ENCODE assay signal across 2 cellular contexts in the genomic region with DNA sequence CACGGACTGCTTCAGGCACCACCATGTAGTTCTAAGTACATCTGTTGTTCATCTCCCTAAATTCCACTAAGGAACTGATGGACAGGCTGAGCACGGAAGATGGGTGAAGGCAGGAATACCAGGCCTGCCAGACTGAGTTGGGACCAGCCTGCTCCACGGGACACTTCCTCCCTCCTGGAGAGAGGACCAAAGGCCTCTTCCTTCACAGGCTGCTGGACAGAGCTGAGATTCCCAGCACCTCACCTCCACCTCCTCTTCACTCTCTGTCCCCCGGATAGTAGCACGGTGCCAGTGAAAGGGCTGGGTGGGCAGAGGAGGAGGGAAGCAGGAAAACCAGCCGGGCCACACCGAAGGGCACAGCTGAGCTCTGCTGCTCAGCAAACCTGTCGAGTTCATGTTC.
TF ChIP-seq lines count a peak whose summit lies in the region.

No MANE protein-coding gene starts in this region.

TF ChIP-seq in HEK293, 187 proteins besides CTCF, POLR2A, EP300 and RAD21 (continues in another document):
- TF ChIP-seq ZNF707 (tag by site-specific recombination; IDR thresholded peaks at IDR 0.05), result no peak
- TF ChIP-seq, protein P1, sequence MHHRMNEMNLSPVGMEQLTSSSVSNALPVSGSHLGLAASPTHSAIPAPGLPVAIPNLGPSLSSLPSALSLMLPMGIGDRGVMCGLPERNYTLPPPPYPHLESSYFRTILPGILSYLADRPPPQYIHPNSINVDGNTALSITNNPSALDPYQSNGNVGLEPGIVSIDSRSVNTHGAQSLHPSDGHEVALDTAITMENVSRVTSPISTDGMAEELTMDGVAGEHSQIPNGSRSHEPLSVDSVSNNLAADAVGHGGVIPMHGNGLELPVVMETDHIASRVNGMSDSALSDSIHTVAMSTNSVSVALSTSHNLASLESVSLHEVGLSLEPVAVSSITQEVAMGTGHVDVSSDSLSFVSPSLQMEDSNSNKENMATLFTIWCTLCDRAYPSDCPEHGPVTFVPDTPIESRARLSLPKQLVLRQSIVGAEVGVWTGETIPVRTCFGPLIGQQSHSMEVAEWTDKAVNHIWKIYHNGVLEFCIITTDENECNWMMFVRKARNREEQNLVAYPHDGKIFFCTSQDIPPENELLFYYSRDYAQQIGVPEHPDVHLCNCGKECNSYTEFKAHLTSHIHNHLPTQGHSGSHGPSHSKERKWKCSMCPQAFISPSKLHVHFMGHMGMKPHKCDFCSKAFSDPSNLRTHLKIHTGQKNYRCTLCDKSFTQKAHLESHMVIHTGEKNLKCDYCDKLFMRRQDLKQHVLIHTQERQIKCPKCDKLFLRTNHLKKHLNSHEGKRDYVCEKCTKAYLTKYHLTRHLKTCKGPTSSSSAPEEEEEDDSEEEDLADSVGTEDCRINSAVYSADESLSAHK (tag by site-specific recombination; IDR thresholded peaks at IDR 0.05), result no peak
- no peak for TF ChIP-seq ZNF600 (tag by site-specific recombination; IDR thresholded peaks at IDR 0.05)
- TF ChIP-seq, protein P2, sequence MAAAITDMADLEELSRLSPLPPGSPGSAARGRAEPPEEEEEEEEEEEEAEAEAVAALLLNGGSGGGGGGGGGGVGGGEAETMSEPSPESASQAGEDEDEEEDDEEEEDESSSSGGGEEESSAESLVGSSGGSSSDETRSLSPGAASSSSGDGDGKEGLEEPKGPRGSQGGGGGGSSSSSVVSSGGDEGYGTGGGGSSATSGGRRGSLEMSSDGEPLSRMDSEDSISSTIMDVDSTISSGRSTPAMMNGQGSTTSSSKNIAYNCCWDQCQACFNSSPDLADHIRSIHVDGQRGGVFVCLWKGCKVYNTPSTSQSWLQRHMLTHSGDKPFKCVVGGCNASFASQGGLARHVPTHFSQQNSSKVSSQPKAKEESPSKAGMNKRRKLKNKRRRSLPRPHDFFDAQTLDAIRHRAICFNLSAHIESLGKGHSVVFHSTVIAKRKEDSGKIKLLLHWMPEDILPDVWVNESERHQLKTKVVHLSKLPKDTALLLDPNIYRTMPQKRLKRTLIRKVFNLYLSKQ (tag by site-specific recombination; IDR thresholded peaks at IDR 0.05; ENCODE audit: borderline replicate concordance), result no peak
- no peak for TF ChIP-seq ZNF169 (tag by site-specific recombination; IDR thresholded peaks at IDR 0.05)
- TF ChIP-seq ZNF10 (tag by site-specific recombination; IDR thresholded peaks at IDR 0.05), result no peak
- TF ChIP-seq, protein P3, sequence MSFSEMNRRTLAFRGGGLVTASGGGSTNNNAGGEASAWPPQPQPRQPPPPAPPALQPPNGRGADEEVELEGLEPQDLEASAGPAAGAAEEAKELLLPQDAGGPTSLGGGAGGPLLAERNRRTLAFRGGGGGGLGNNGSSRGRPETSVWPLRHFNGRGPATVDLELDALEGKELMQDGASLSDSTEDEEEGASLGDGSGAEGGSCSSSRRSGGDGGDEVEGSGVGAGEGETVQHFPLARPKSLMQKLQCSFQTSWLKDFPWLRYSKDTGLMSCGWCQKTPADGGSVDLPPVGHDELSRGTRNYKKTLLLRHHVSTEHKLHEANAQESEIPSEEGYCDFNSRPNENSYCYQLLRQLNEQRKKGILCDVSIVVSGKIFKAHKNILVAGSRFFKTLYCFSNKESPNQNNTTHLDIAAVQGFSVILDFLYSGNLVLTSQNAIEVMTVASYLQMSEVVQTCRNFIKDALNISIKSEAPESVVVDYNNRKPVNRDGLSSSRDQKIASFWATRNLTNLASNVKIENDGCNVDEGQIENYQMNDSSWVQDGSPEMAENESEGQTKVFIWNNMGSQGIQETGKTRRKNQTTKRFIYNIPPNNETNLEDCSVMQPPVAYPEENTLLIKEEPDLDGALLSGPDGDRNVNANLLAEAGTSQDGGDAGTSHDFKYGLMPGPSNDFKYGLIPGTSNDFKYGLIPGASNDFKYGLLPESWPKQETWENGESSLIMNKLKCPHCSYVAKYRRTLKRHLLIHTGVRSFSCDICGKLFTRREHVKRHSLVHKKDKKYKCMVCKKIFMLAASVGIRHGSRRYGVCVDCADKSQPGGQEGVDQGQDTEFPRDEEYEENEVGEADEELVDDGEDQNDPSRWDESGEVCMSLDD (tag by site-specific recombination; IDR thresholded peaks at IDR 0.05), result no peak
- TF ChIP-seq, protein P4, sequence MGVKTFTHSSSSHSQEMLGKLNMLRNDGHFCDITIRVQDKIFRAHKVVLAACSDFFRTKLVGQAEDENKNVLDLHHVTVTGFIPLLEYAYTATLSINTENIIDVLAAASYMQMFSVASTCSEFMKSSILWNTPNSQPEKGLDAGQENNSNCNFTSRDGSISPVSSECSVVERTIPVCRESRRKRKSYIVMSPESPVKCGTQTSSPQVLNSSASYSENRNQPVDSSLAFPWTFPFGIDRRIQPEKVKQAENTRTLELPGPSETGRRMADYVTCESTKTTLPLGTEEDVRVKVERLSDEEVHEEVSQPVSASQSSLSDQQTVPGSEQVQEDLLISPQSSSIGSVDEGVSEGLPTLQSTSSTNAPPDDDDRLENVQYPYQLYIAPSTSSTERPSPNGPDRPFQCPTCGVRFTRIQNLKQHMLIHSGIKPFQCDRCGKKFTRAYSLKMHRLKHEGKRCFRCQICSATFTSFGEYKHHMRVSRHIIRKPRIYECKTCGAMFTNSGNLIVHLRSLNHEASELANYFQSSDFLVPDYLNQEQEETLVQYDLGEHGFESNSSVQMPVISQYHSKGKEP (tag by site-specific recombination; IDR thresholded peaks at IDR 0.05), result no peak
- peak; percentile 54; the same call in 1 of the 2 replicates for TF ChIP-seq SCRT2 (tag by site-specific recombination; IDR thresholded peaks at IDR 0.05)
- TF ChIP-seq, protein P5, sequence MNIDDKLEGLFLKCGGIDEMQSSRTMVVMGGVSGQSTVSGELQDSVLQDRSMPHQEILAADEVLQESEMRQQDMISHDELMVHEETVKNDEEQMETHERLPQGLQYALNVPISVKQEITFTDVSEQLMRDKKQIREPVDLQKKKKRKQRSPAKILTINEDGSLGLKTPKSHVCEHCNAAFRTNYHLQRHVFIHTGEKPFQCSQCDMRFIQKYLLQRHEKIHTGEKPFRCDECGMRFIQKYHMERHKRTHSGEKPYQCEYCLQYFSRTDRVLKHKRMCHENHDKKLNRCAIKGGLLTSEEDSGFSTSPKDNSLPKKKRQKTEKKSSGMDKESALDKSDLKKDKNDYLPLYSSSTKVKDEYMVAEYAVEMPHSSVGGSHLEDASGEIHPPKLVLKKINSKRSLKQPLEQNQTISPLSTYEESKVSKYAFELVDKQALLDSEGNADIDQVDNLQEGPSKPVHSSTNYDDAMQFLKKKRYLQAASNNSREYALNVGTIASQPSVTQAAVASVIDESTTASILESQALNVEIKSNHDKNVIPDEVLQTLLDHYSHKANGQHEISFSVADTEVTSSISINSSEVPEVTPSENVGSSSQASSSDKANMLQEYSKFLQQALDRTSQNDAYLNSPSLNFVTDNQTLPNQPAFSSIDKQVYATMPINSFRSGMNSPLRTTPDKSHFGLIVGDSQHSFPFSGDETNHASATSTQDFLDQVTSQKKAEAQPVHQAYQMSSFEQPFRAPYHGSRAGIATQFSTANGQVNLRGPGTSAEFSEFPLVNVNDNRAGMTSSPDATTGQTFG (tag by site-specific recombination; IDR thresholded peaks at IDR 0.05; ENCODE audit: borderline replicate concordance), result no peak
- TF ChIP-seq ZXDB (tag by site-specific recombination; IDR thresholded peaks at IDR 0.05), result no peak

TF ChIP-seq in HepG2, 621 proteins besides CTCF, POLR2A, EP300 and RAD21:
- TF ChIP-seq, protein P6, sequence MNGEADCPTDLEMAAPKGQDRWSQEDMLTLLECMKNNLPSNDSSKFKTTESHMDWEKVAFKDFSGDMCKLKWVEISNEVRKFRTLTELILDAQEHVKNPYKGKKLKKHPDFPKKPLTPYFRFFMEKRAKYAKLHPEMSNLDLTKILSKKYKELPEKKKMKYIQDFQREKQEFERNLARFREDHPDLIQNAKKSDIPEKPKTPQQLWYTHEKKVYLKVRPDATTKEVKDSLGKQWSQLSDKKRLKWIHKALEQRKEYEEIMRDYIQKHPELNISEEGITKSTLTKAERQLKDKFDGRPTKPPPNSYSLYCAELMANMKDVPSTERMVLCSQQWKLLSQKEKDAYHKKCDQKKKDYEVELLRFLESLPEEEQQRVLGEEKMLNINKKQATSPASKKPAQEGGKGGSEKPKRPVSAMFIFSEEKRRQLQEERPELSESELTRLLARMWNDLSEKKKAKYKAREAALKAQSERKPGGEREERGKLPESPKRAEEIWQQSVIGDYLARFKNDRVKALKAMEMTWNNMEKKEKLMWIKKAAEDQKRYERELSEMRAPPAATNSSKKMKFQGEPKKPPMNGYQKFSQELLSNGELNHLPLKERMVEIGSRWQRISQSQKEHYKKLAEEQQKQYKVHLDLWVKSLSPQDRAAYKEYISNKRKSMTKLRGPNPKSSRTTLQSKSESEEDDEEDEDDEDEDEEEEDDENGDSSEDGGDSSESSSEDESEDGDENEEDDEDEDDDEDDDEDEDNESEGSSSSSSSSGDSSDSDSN (CRISPR knock-in tag; IDR thresholded peaks at IDR 0.05), result no peak
- TF ChIP-seq ZFP36L2 (CRISPR knock-in tag; IDR thresholded peaks at IDR 0.05) (no peak), ZKSCAN5 (CRISPR knock-in tag; IDR thresholded peaks at IDR 0.05) (no peak), KDM2A (CRISPR knock-in tag; IDR thresholded peaks at IDR 0.05; ENCODE audit: borderline replicate concordance, low read depth) (0 out of 2 replicates have a peak, but pooled peaks have one; percentile 39), POLR2G (IDR thresholded peaks at IDR 0.05; ENCODE audit: low read depth, low read length) (peak; percentile 42), FOXA1 (IDR thresholded peaks at IDR 0.05) (no peak), FOXA1 (CRISPR knock-in tag; IDR thresholded peaks at IDR 0.05) (no peak)
